ENCODE assay signal across 8 cellular contexts in the genomic region with DNA sequence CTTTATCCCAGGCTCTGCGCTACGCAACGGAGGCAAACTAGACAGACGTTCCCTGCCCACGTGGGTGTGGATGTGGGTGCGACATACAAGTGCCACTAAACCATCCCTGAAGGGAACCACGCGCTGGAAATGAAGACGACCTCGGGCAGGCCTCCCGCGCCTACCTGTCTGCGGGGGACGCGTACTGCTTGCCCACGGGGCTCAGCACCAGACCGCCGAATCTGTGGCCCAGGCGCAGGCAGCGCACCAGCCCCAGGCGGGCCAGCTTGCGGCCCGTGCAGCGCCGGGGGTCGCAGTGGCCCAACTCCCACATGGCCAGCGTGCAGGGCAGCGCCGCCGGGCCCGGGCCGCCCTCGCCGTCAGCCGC. TPM values are rescaled to one million over a fixed set of nuclear protein-coding genes. Genes with fewer than 3 reads are reported as not detected.
DNase-seq lines count a peak whose midpoint lies in the region; ATAC-seq and TF ChIP-seq lines count a peak whose summit lies in the region.

No MANE protein-coding gene starts in this region.

- no peaks in the 10 kb centered on the region for H4K20me1 ChIP-seq in fibroblast of lung (ENCODE audit: control insufficient read depth, extremely low read depth, insufficient read depth, low read length)

- peak overlapping the region; percentile 85 to 92 for H3K4me3 Mint-ChIP-seq in CD14-positive monocyte

- peaks cover 36% of the 10 kb centered on the region for H3K4me1 Mint-ChIP-seq in CD14-positive monocyte

- H3K79me2 ChIP-seq in fibroblast of lung (ENCODE audit: control insufficient read depth, insufficient read depth, low read length) = peaks cover 54% of the 10 kb centered on the region

- no peaks in the 10 kb centered on the region for H3K27me3 Mint-ChIP-seq in CD14-positive monocyte (ENCODE audit: low read depth in 3 of 3)

- intact Hi-C loops in CD14-positive monocyte (cut with micrococcal nuclease) = loop anchor here in 1 of 2 donors (10.0 kb wide), 1 partner anchor 64 kb away; the partner anchor contains the start of gene UNKL
- intact Hi-C loops in prostate gland (cut with DNase I) = no loop called here

- H3K9ac ChIP-seq in SK-N-MC (ENCODE audit: insufficient read length) (peak overlapping the region; percentile 81), fibroblast of lung (ENCODE audit: insufficient read depth, low read length) (peak overlapping the region; percentile 82)

- TF ChIP-seq CTCF in CD14-positive monocyte (IDR thresholded peaks at IDR 0.05) = no peak
- TF ChIP-seq CTCF in fibroblast of lung (conservative IDR thresholded peaks at IDR 0.05 in 1 of 2, IDR thresholded peaks at IDR 0.05 in 1 of 2; ENCODE audit: low read depth in 1 of 2, low read length in 2 of 2) = no peak
- TF ChIP-seq CTCF in prostate gland (IDR thresholded peaks at IDR 0.05) = no peak
- TF ChIP-seq CTCF in GM13977 (IDR thresholded peaks at IDR 0.05; ENCODE audit: extremely low read depth, insufficient read depth, missing control alignments) = no peak

- H3K27ac Mint-ChIP-seq in CD14-positive monocyte = peak overlapping the region in 6 of 7 donors; percentile 24 to 82 (median 58)

- peak; percentile 8 for ATAC-seq in GM21786 (IDR thresholded peaks at IDR 0.05; ENCODE audit: unreplicated experiment)

- peaks cover 0 to 4% (median 0%) of the 10 kb centered on the region in 7 donors for H3K9me3 Mint-ChIP-seq in CD14-positive monocyte

- H3K27me3 ChIP-seq in fibroblast of lung (ENCODE audit: control insufficient read depth, insufficient read depth, low read length) (no peaks in the 10 kb centered on the region), prostate gland (replicated peaks; ENCODE audit: insufficient read depth) (no peaks in the 10 kb centered on the region)

- H3K4me3 ChIP-seq in SK-N-MC (peak overlapping the region; percentile 98), fibroblast of lung (replicated peaks in 1 of 4; ENCODE audit: control extremely low read depth in 1 of 4, insufficient read depth in 1 of 4, low read depth in 3 of 4, low read length in 4 of 4) (peak overlapping the region; percentile 59 to 96 (median 82)), prostate gland (peak overlapping the region; percentile 95 to 96)

- peaks cover 16 to 35% of the 10 kb centered on the region in 2 donors for H3K36me3 Mint-ChIP-seq in CD14-positive monocyte

- H3K27ac ChIP-seq in SK-N-MC (no peak overlapping the region), fibroblast of lung (ENCODE audit: insufficient read depth, low read length) (peak overlapping the region; percentile 23), prostate gland (peak overlapping the region in 1 of 2 donors; percentile 64)

- H3K9me3 ChIP-seq in SK-N-MC (ENCODE audit: low read depth, low read length) (no peaks in the 10 kb centered on the region), fibroblast of lung (ENCODE audit: control insufficient read depth, insufficient read depth, low read depth, low read length) (no peaks in the 10 kb centered on the region), prostate gland (no peaks in the 10 kb centered on the region)

- TF ChIP-seq POLR2A in prostate gland (IDR thresholded peaks at IDR 0.05) = no peak

- H3K36me3 ChIP-seq in SK-N-MC (ENCODE audit: insufficient read depth, low read length) (no peaks in the 10 kb centered on the region), fibroblast of lung (ENCODE audit: control insufficient read depth, insufficient read depth, low read length) (peaks cover 15% of the 10 kb centered on the region), prostate gland (peaks cover 0 to 10% of the 10 kb centered on the region in 2 donors)

- WGBS in prostate gland = under 1% methylated on average over 29 of the region's 35 CpGs

- peak overlapping the region; percentile 86 for H3K4me2 ChIP-seq in fibroblast of lung (ENCODE audit: extremely low read depth, insufficient read depth, low read length)

- H2AFZ ChIP-seq in fibroblast of lung (ENCODE audit: low read length) = no peak overlapping the region

- H3K4me1 ChIP-seq in fibroblast of lung (ENCODE audit: control insufficient read depth, extremely low read depth, insufficient read depth, low read length) = peaks cover 5% of the 10 kb centered on the region
- peaks cover 11% of the 10 kb centered on the region for H3K4me1 ChIP-seq in prostate gland (replicated peaks)

- no peak for DNase-seq in CD14-positive monocyte (ENCODE audit: low spot score)
- no peak for DNase-seq in SK-N-MC (ENCODE audit: low read depth, low spot score)
- DNase-seq in fibroblast of lung (ENCODE audit: low read depth in 2 of 2) = no peak
- DNase-seq in prostate gland (ENCODE audit: low spot score) = no peak
- no peak for DNase-seq in NCI-H1048 (lab: John Stamatoyannopoulos, UW)
- DNase-seq in stimulated activated CD4-positive, alpha-beta T cell treated with anti-CD3 and anti-CD28 coated beads, Interleukin-1b, Interleukin-23, amount 100 ng/mL, for 48 hours = no peak
- DNase-seq in GM13977 (ENCODE audit: low spot score) = no peak

- in situ Hi-C loops in GM13977 (cut with MboI; ENCODE audit: low pct_unique_long_range_greater_than_20kb, low sequenced_read_pairs, unreplicated experiment) = no loop called here

RNA-seq across cellular contexts. Expression of gene TSR3, which starts 0.5 kb away (rescaled TPM):
- polyA plus RNA-seq in CD14-positive monocyte (10 to 100 TPM; 48.2 to 73.1 TPM), fibroblast of lung (36.2 and 41.9 TPM in 2 replicates)
- total RNA-seq in fibroblast of lung (74.7 and 77.6 TPM in 2 replicates), prostate gland (100 to 1,000 TPM; 108 to 148 TPM)
- polyA plus RNA-seq in fibroblast of lung (2012) = 65.9 and 94.7 TPM in 2 replicates
- 23.6 and 25.5 TPM in 2 replicates for polyA minus RNA-seq in fibroblast of lung (ENCODE audit: low replicate concordance)

RNA-seq across cellular contexts. Expression of gene GNPTG, which starts 0.5 kb away (rescaled TPM):
- polyA plus RNA-seq in CD14-positive monocyte (10 to 100 TPM; 74.7 to 82.5 TPM), fibroblast of lung (43.2 and 44.6 TPM in 2 replicates)
- total RNA-seq in fibroblast of lung (38.8 and 40.8 TPM in 2 replicates), prostate gland (100 to 1,000 TPM in 1 of 2 donors, 10 to 100 TPM in 1; 99.6 to 132 TPM)
- 39.7 and 43.4 TPM in 2 replicates for polyA plus RNA-seq in fibroblast of lung (2012)
- polyA minus RNA-seq in fibroblast of lung (ENCODE audit: low replicate concordance) = 12.8 and 47.4 TPM in 2 replicates

RNA-seq across cellular contexts. Expression of gene BAIAP3, which starts 17.8 kb away (rescaled TPM):
- polyA plus RNA-seq in CD14-positive monocyte (not detected), fibroblast of lung (0.19 and 0.22 TPM in 2 replicates)
- total RNA-seq in fibroblast of lung (0.26 and 0.83 TPM in 2 replicates), prostate gland (10 to 100 TPM; 12.1 to 41.6 TPM)
- 0.58 and 0.73 TPM in 2 replicates for polyA plus RNA-seq in fibroblast of lung (2012)
- polyA minus RNA-seq in fibroblast of lung (ENCODE audit: low replicate concordance) = 0.11 and 2.9 TPM in 2 replicates

RNA-seq across cellular contexts. Expression of gene UBE2I, which starts 41.8 kb away (rescaled TPM):
- polyA plus RNA-seq in CD14-positive monocyte (10 to 100 TPM; 76.8 to 88.8 TPM), fibroblast of lung (142 and 202 TPM in 2 replicates)
- total RNA-seq in fibroblast of lung (42.1 and 44.4 TPM in 2 replicates), prostate gland (100 to 1,000 TPM in 1 of 2 donors, 10 to 100 TPM in 1; 58.2 to 110 TPM)
- 119 and 157 TPM in 2 replicates for polyA plus RNA-seq in fibroblast of lung (2012)
- 27.7 and 27.9 TPM in 2 replicates for polyA minus RNA-seq in fibroblast of lung (ENCODE audit: low replicate concordance)
